1 cellular context compared by ENCODE assay signal in the genomic region with DNA sequence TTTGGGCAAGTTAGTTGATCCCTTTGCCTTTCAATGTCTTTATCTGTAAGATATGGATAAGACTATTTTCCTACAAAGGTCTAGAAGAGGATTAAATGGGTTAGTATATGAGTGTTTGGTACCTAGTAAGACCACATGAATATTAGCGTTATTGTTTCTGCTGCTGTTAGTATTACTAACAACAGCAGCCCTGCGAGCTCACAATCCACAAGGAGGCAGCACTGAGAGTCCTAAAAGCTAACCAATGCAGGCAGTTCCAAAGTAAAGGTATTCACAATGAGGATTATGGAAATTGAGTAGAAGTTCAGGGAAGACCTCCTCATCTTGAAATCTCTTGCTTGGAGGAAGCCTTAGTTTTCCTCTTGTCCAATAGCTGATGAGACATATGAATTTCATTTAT.
TF ChIP-seq lines count a peak whose summit lies in the region.

No MANE protein-coding gene starts in this region.

TF ChIP-seq in GM23338, 12 proteins besides CTCF, POLR2A, EP300 and RAD21 (continued from another document):
- TF ChIP-seq ZNF462 (CRISPR knock-in tag; IDR thresholded peaks at IDR 0.05): no peak
